In genomic region chr18:10571537-10571936, GRCh38 we compare ENCODE assay signal across 8 cellular contexts.
"Had no signal": no experiment of that assay in that cellular context is flagged by ENCODE, and none has a peak within 500 bp of the region (broad histone marks: within the 10 kb centered on the region; RNA-seq: fewer than 3 reads in every experiment).

No MANE protein-coding gene starts in this region.

- H3K4me2 ChIP-seq: GM23338, KMS-11 had no signal

- H3K9ac ChIP-seq: KMS-11 had no signal

- DNase-seq: H9, HCEC 1CT, KBM-7 had no signal

- H3K4me1 Mint-ChIP-seq: GM23338, H9 had no signal

- H2AFZ ChIP-seq: GM23338 had no signal

- H3K27ac Mint-ChIP-seq: GM23338, H9 had no signal

- FAIRE-seq: H1, H54 had no signal

- H3K4me3 Mint-ChIP-seq: GM23338, H9 had no signal

- H3K4me3 ChIP-seq: GM23338 had no signal

- H3K27ac ChIP-seq: HL-60, KMS-11 had no signal

- ATAC-seq: GM23338 had no signal
